20 cellular contexts compared by ENCODE assay signal in the genomic region with DNA sequence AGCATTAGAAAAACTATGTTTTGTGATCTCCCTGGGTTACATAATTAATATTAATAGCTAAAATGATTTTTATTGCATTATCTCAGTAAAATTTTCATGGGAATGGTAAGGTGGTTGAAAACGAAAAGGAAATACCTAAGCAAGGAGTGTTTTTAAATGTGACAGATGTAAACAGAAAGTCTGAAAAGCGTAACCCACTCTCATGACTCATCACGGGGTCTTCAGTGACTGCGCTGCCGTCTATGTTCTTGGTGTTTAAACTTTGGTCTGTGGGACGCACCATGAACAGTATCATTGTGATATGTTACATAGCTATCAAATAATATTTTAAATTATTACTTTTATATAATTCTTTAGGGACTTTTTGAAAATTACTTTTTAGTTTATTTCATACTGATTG.
"Had no signal": no experiment of that assay in that cellular context is flagged by ENCODE, and none has a peak within 500 bp of the region (broad histone marks: within the 10 kb centered on the region; RNA-seq: fewer than 3 reads in every experiment).

No MANE protein-coding gene starts in this region.

- H3K36me3 ChIP-seq: gastrocnemius medialis, right atrium auricular region, upper lobe of right lung had no signal

- H3K9me3 ChIP-seq: gastrocnemius medialis, heart left ventricle, mucosa of descending colon, neutrophil, right atrium auricular region, upper lobe of right lung had no signal

- H3K27ac Mint-ChIP-seq: activated CD8-positive, alpha-beta memory T cell treated with anti-CD3 and anti-CD28 coated beads, Interleukin-2, amount 10 ng/mL, durations not matched to agents 7 days and 5 days; progenitor cell of endocrine pancreas; stimulated activated naive CD8-positive, alpha-beta T cell treated with anti-CD3 and anti-CD28 coated beads, Interleukin-15, amount 100 ng/mL, for 72 hours had no signal

- H3K9me3 Mint-ChIP-seq: natural killer cell; stimulated activated naive CD8-positive, alpha-beta T cell treated with anti-CD3 and anti-CD28 coated beads, Interleukin-15, amount 100 ng/mL, for 72 hours had no signal

- H3K4me3 ChIP-seq: coronary artery, gastrocnemius medialis, heart left ventricle, mucosa of descending colon, right atrium auricular region, upper lobe of right lung had no signal

- DNase-seq: activated CD4-positive, alpha-beta T cell treated with anti-CD3 and anti-CD28 coated beads, Interleukin-2, amount 50 U/mL, for 4 hours; activated CD8-positive, alpha-beta memory T cell treated with anti-CD3 and anti-CD28 coated beads, Interleukin-2, amount 10 ng/mL, durations not matched to agents 7 days and 5 days; activated effector memory CD4-positive, alpha-beta T cell treated with Interleukin-2 at 50 U/mL for 16 hours; activated naive CD4-positive, alpha-beta T cell treated with anti-CD3 and anti-CD28 coated beads, Interleukin-2, amount 50 U/mL, for 16 hours; activated T-cell treated with anti-CD3 and anti-CD28 coated beads, Interleukin-2, amount 50 U/mL, for 1 hour; effector CD4-positive, alpha-beta T cell; immature natural killer cell; mucosa of descending colon; natural killer cell; stimulated activated naive CD8-positive, alpha-beta T cell treated with anti-CD3 and anti-CD28 coated beads, Interleukin-15, amount 100 ng/mL, for 72 hours; T-helper 1 cell; T1000; upper lobe of right lung had no signal

- H3K4me3 Mint-ChIP-seq: activated CD8-positive, alpha-beta memory T cell treated with anti-CD3 and anti-CD28 coated beads, Interleukin-2, amount 10 ng/mL, durations not matched to agents 7 days and 5 days; immature natural killer cell; natural killer cell; stimulated activated naive CD8-positive, alpha-beta T cell treated with anti-CD3 and anti-CD28 coated beads, Interleukin-15, amount 100 ng/mL, for 72 hours had no signal

- ATAC-seq: activated CD4-positive, CD25-positive, alpha-beta regulatory T cell treated with anti-CD3 and anti-CD28 coated beads, Interleukin-2, amount 50 U/mL, for 24 hours; activated CD8-positive, alpha-beta memory T cell treated with anti-CD3 and anti-CD28 coated beads, Interleukin-2, amount 10 ng/mL, durations not matched to agents 7 days and 5 days; mucosa of descending colon; natural killer cell; stimulated activated naive CD8-positive, alpha-beta T cell treated with anti-CD3 and anti-CD28 coated beads, Interleukin-15, amount 100 ng/mL, for 72 hours had no signal

- H3K27me3 ChIP-seq: gastrocnemius medialis, heart left ventricle, neutrophil, right atrium auricular region, upper lobe of right lung had no signal

- H3K27ac ChIP-seq: neutrophil, upper lobe of right lung had no signal

- H3K36me3 Mint-ChIP-seq: natural killer cell had no signal

- H3K27me3 Mint-ChIP-seq: activated CD8-positive, alpha-beta memory T cell treated with anti-CD3 and anti-CD28 coated beads, Interleukin-2, amount 10 ng/mL, durations not matched to agents 7 days and 5 days; progenitor cell of endocrine pancreas; stimulated activated naive CD8-positive, alpha-beta T cell treated with anti-CD3 and anti-CD28 coated beads, Interleukin-15, amount 100 ng/mL, for 72 hours had no signal
